8 cellular contexts compared by ENCODE assay signal in the genomic region with DNA sequence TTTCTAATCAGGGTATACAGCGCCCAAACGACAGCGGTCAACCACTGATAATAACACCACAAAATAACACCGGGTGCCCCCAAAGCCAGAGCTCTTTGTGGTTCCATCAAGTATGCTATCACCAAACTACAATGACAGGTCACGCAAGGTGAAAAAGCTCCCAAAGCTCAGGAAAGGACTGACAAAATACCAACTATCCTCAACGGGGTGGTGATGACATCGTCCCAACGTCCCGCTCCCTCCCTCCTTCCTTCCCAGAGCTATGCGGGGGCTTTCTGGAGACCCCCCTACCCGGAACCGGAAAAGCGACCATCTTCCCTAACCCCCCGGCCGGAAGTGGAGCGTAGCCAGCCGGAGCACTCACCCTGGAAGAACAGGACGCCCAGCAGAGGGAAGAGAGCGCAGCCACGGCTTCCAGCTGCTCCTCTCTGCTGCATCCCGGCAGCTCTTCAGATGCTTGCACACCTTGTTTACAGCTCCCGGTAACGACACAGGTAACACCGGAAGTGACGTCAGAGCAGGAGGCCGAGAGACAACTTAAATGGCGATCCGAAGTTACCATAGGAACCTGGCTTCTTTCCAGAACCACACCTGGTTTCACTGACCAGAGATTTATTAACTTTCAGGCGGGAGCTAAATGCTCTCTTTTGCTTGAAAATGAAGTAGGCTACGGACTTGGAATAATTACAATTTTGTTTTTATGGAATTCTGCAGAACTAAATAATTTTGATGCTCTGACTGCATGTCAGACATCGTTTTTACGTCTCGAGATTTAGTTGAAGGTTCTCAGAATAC. TPM values are rescaled to one million over a fixed set of nuclear protein-coding genes. Genes with fewer than 3 reads are reported as not detected.
DNase-seq lines count a peak whose midpoint lies in the region; ATAC-seq, FAIRE-seq and TF ChIP-seq lines count a peak whose summit lies in the region.

A gene with protein sequence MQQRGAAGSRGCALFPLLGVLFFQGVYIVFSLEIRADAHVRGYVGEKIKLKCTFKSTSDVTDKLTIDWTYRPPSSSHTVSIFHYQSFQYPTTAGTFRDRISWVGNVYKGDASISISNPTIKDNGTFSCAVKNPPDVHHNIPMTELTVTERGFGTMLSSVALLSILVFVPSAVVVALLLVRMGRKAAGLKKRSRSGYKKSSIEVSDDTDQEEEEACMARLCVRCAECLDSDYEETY (minus strand): TSS at position 508 of the 795 bp plus-strand sequence. CDS start 71 bp downstream, at position 437.

- no peaks in the 10 kb centered on the region for H4K20me1 ChIP-seq in smooth muscle cell (ENCODE audit: low read depth)

- peaks cover 64% of the 10 kb centered on the region for H3K27me3 ChIP-seq in smooth muscle cell (ENCODE audit: low read depth)

- no peaks in the 10 kb centered on the region for H3F3A ChIP-seq in smooth muscle cell (ENCODE audit: low read depth)

- peak within 1 kb of the TSS; percentile 92 for H2AFZ ChIP-seq in smooth muscle cell (ENCODE audit: low read depth)

- 8% methylated on average over 33 of the region's 33 CpGs for WGBS in smooth muscle cell (ENCODE audit: low lambda C conversion rate)

- H3K9ac ChIP-seq in smooth muscle cell (ENCODE audit: low read depth): peak within 1 kb of the TSS; percentile 85

- peak; percentile 75 for DNase-seq in GM18507 (ENCODE audit: extremely low spot score, insufficient read length, low read depth)
- DNase-seq in NCI-H226: peak; percentile 63
- DNase-seq in central memory CD4-positive, alpha-beta T cell: peak; percentile 90
- DNase-seq in inferior parietal cortex (ENCODE audit: extremely low spot score): peak; percentile 81
- DNase-seq in smooth muscle cell (lab: John Stamatoyannopoulos, UW; ENCODE audit: unreplicated experiment): no peak

- peak within 1 kb of the TSS; percentile 79 for H3K4me3 ChIP-seq in smooth muscle cell

- H3K27ac ChIP-seq in smooth muscle cell (ENCODE audit: low read depth): peak within 1 kb of the TSS; percentile 83

- H3K36me3 ChIP-seq in smooth muscle cell (ENCODE audit: low read depth): no peaks in the 10 kb centered on the region

- ATAC-seq in HG03135 (IDR thresholded peaks at IDR 0.05; ENCODE audit: unreplicated experiment) (peak; percentile 76), HG03469 (IDR thresholded peaks at IDR 0.05; ENCODE audit: unreplicated experiment) (no peak)
- ATAC-seq in activated CD4-positive, CD25-positive, alpha-beta regulatory T cell treated with anti-CD3 and anti-CD28 coated beads, Interleukin-2, amount 50 U/mL, for 24 hours: peak; percentile 48 to 66

- FAIRE-seq in GM18507 (lab: Jason Lieb, UNC): peak; percentile 96

- H3K9me3 ChIP-seq in smooth muscle cell (replicated peaks; ENCODE audit: low read depth): no peaks in the 10 kb centered on the region

- H3K4me1 ChIP-seq in smooth muscle cell (ENCODE audit: low read depth): peaks cover 6% of the 10 kb centered on the region

- H3K79me2 ChIP-seq in smooth muscle cell (ENCODE audit: low read depth): no peaks in the 10 kb centered on the region

- H3K4me2 ChIP-seq in smooth muscle cell: peak within 1 kb of the TSS; percentile 87

- TF ChIP-seq CTCF in smooth muscle cell (IDR thresholded peaks at IDR 0.05; ENCODE audit: borderline replicate concordance, insufficient read depth, poor library complexity, severe bottlenecking): no peak

RNA-seq across cellular contexts. Expression of the gene that starts here (rescaled TPM):
- 7.7 and 9.0 TPM in 2 replicates for total RNA-seq in smooth muscle cell
- polyA plus RNA-seq in smooth muscle cell: 1.7 and 5.4 TPM in 2 replicates
